14 cellular contexts compared by ENCODE assay signal in the genomic region with DNA sequence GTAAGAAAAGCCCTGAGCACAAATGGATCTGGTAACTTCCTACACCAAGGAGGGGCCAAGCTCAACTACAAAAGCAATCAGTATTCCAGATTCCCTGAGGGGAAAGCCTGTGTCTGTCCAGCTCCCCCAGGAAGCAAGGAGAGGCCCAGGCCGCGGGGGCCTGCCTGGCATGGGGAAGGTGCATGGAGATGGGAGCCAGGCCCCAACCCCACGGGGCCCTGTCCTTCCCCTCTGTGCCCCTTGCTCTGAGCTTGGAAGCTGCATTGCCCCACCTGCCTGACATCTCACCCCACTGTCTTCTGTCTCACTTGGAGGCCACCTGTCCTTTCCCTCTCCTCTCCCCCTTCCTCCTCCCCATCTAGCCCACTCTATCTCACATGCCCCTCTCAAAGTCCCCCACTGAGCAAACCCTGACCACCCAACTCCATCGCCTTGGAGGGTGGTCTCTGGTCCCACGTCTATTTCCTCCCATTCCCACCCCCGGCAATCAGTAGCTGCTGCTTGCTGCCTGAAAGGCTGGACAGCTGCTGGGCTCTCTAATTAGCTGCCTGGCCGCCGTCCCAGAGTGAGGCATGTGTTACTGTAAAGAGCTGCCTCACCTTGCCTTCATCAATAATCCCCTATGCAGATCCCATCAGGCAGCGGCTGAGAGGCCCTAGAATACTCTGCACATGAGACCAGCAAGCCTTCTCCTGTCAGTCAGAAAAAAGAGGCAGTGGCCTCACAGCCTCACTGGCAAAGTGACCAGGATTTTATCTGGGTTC. TPM values are rescaled to one million over a fixed set of nuclear protein-coding genes. Genes with fewer than 3 reads are reported as not detected.
DNase-seq lines count a peak whose midpoint lies in the region; ATAC-seq and TF ChIP-seq lines count a peak whose summit lies in the region.
"Had no signal": no experiment of that assay in that cellular context is flagged by ENCODE, and none has a peak within 500 bp of the region (broad histone marks: within the 10 kb centered on the region; RNA-seq: fewer than 3 reads in every experiment).

No MANE protein-coding gene starts in this region.

- H3K4me3 ChIP-seq in body of pancreas, result no peak overlapping the region

- CTCF ChIA-PET in GM10248 (lab: Yijun Ruan, JAX), result interaction anchor here (0.7 to 2.3 kb wide), 6 partner anchors 8 to 80 kb away, joined by 3 to 10 read pairs (median 4); no protein-coding TSS in a partner anchor

- no peaks in the 10 kb centered on the region for H3K27me3 ChIP-seq in body of pancreas

- H3K27ac ChIP-seq in body of pancreas, result peak overlapping the region; percentile 59 to 65 (median 62)
- H3K27ac ChIP-seq: epithelial cell of prostate, KMS-11 had no signal

- H3K36me3 ChIP-seq in body of pancreas (replicated peaks in 1 of 2; ENCODE audit: insufficient read depth in 1 of 2, low read depth in 2 of 2), result no peaks in the 10 kb centered on the region

- ATAC-seq in body of pancreas, result peak; percentile 69
- ATAC-seq: natural killer cell treated with Interleukin-12 subunit alpha and Interleukin-12 subunit beta and Interleukin-15 and Interleukin-18, amount 100 ng/mL, for 72 hours; Panc1; stimulated activated naive CD8-positive, alpha-beta T cell treated with anti-CD3 and anti-CD28 coated beads, Interleukin-15, Interleukin-2, amounts not matched to agents 100 U/mL and 50 U/mL, for 24 hours had no signal

- POLR2A ChIA-PET in GM10248 (lab: Yijun Ruan, JAX), result no interaction called here

- TF ChIP-seq CTCF in body of pancreas (IDR thresholded peaks at IDR 0.05) (no peak), GM10248 (IDR thresholded peaks at IDR 0.05; ENCODE audit: control extremely low read depth, extremely low read depth, low read depth, missing control alignments) (no peak)

- 29 to 35% methylated on average over 7 to 9 of the region's 9 CpGs for WGBS in body of pancreas, 2 donors

- H3K4me1 ChIP-seq in body of pancreas, result peaks cover 32% of the 10 kb centered on the region

- H3K9me3 ChIP-seq in body of pancreas, result peaks cover 0 to 5% (median 0%) of the 10 kb centered on the region in 3 donors

- DNase-seq in NCI-H2029 (lab: John Stamatoyannopoulos, UW) (peak; percentile 56), NCI-H2029 treated with DMSO at 0.1 percent for 48 hours (lab: John Stamatoyannopoulos, UW) (no peak), NCI-H2171 treated with DMSO at 0.1 percent for 48 hours (lab: John Stamatoyannopoulos, UW) (peak; percentile 92), body of pancreas (peak; percentile 64 to 87 (median 74)), posterior cingulate gyrus (peak in 7 of 10 donors; percentile 23 to 92 (median 58)), HUDEP-2 (lab: John Stamatoyannopoulos, UW; ENCODE audit: unreplicated experiment in 76 of 76) (no peak), HCEC 1CT (no peak), GM10248 (ENCODE audit: extremely low spot score) (no peak)
- DNase-seq: activated T-cell treated with anti-CD3 and anti-CD28 coated beads, Interleukin-2, amount 50 U/mL, for 48 hours; stimulated activated naive CD8-positive, alpha-beta T cell treated with anti-CD3 and anti-CD28 coated beads, Interleukin-15, Interleukin-2, amounts not matched to agents 100 U/mL and 50 U/mL, for 24 hours had no signal

- intact Hi-C loops in body of pancreas (cut with DNase I) (no loop called here), posterior cingulate gyrus (cut with DNase I) (no loop called here)

- no peak for TF ChIP-seq POLR2A in body of pancreas (IDR thresholded peaks at IDR 0.05)

RNA-seq across cellular contexts. Expression of a gene that starts 3.4 kb away (rescaled TPM):
- 1 to 10 TPM; 2.0 to 4.4 TPM for total RNA-seq in body of pancreas

RNA-seq across cellular contexts. Expression of a gene that starts 41.2 kb away (rescaled TPM):
- 10 to 100 TPM; 32.7 to 54.7 TPM for total RNA-seq in body of pancreas

Comparison
In these comparisons a context has a peak if more than half of its experiments do, and no peak if none do; other contexts are left out.
1. DNase-seq: peak in NCI-H2029 (single experiment), NCI-H2171 treated with DMSO at 0.1 percent for 48 hours (single experiment), body of pancreas (4 of 4) and posterior cingulate gyrus (7 of 10); none in NCI-H2029 treated with DMSO at 0.1 percent for 48 hours (single experiment), HUDEP-2 (0 of 76), HCEC 1CT (single experiment) and GM10248 (single experiment).